In genomic region chr22:46090051-46090591, GRCh38 we compare ENCODE assay signal across 15 cellular contexts.
DNase-seq lines count a peak whose midpoint lies in the region; ATAC-seq, FAIRE-seq and TF ChIP-seq lines count a peak whose summit lies in the region.
"Had no signal": no experiment of that assay in that cellular context is flagged by ENCODE, and none has a peak within 500 bp of the region (broad histone marks: within the 10 kb centered on the region; RNA-seq: fewer than 3 reads in every experiment).

No MANE protein-coding gene starts in this region.

- H3K36me3 Mint-ChIP-seq in CD14-positive monocyte, result peaks cover 32 to 60% of the 10 kb centered on the region in 2 donors
- H3K36me3 Mint-ChIP-seq: activated naive CD8-positive, alpha-beta T cell treated with anti-CD3 and anti-CD28 coated beads, Interleukin-2, amount 10 ng/mL, durations not matched to agents 7 days and 5 days; stimulated activated memory B cell treated with anti-CD40 and anti-IgM and Interleukin-4, amounts not matched to agents 10 μg/mL and 1 μg/mL and 100 μg/mL, for 72 hours had no signal

- no peak for TF ChIP-seq POLR2A in gastroesophageal sphincter (IDR thresholded peaks at IDR 0.05)

- H3K4me3 Mint-ChIP-seq in CD14-positive monocyte, result no peak overlapping the region
- H3K4me3 Mint-ChIP-seq: activated B cell treated with CpG ODN at 0.5 μM for 24 hours; activated naive CD8-positive, alpha-beta T cell treated with anti-CD3 and anti-CD28 coated beads, Interleukin-2, amount 10 ng/mL, durations not matched to agents 7 days and 5 days; CD8-positive, alpha-beta memory T cell; stimulated activated memory B cell treated with anti-CD40 and anti-IgM and Interleukin-4, amounts not matched to agents 10 μg/mL and 1 μg/mL and 100 μg/mL, for 72 hours had no signal

- H3K36me3 ChIP-seq in WERI-Rb-1, result no peaks in the 10 kb centered on the region; the same call in 1 of the 2 replicates
- peaks cover 0 to 47% of the 10 kb centered on the region in 2 donors for H3K36me3 ChIP-seq in gastroesophageal sphincter
- peaks cover 0 to 22% (median 21%) of the 10 kb centered on the region in 3 donors for H3K36me3 ChIP-seq in pancreas

- H3K9me3 ChIP-seq in WERI-Rb-1 (ENCODE audit: severe bottlenecking) (no peaks in the 10 kb centered on the region), gastroesophageal sphincter (no peaks in the 10 kb centered on the region), pancreas (no peaks in the 10 kb centered on the region)

- H3K4me3 ChIP-seq in WERI-Rb-1 (ENCODE audit: low read depth, low read length) (no peak overlapping the region), gastroesophageal sphincter (peak overlapping the region in 1 of 2 donors; percentile 40), pancreas (no peak overlapping the region)
- H3K4me3 ChIP-seq: GM12878, hepatocyte had no signal

- no peak for FAIRE-seq in pancreas (lab: Jason Lieb, UNC)
- FAIRE-seq: GM12878 had no signal

- H3K4me1 Mint-ChIP-seq in CD14-positive monocyte, result no peaks in the 10 kb centered on the region
- H3K4me1 Mint-ChIP-seq: activated B cell treated with CpG ODN at 0.5 μM for 24 hours had no signal

- intact Hi-C loops in CD14-positive monocyte (cut with micrococcal nuclease) (no loop called here), pancreas (cut with DNase I) (no loop called here)

- WGBS in gastroesophageal sphincter (ENCODE audit: low coverage in 1 of 2), 2 donors, result 90% methylated on average over 2 of the region's 22 CpGs; no CpG with 5 or more reads in 1 of the 2 donors
- 12 to 13% methylated on average over 21 to 22 of the region's 22 CpGs for WGBS in pancreas, 2 donors

- ATAC-seq in gastroesophageal sphincter, result no peak
- ATAC-seq in pancreas, result peak; percentile 45 to 57 (median 48)
- ATAC-seq in HG03469 (IDR thresholded peaks at IDR 0.05; ENCODE audit: unreplicated experiment), result no peak
- no peak for ATAC-seq in HG02870 (IDR thresholded peaks at IDR 0.05; ENCODE audit: unreplicated experiment)
- no peak for ATAC-seq in HG03432 (IDR thresholded peaks at IDR 0.05; ENCODE audit: unreplicated experiment)
- ATAC-seq: GM12878; stimulated activated memory B cell treated with anti-CD40 and anti-IgM and Interleukin-4, amounts not matched to agents 10 μg/mL and 1 μg/mL and 100 μg/mL, for 72 hours had no signal

- H3K9me3 Mint-ChIP-seq in CD14-positive monocyte, result no peaks in the 10 kb centered on the region
- H3K9me3 Mint-ChIP-seq: activated B cell treated with CpG ODN at 0.5 μM for 24 hours; activated naive CD8-positive, alpha-beta T cell treated with anti-CD3 and anti-CD28 coated beads, Interleukin-2, amount 10 ng/mL, durations not matched to agents 7 days and 5 days; CD8-positive, alpha-beta memory T cell; stimulated activated memory B cell treated with anti-CD40 and anti-IgM and Interleukin-4, amounts not matched to agents 10 μg/mL and 1 μg/mL and 100 μg/mL, for 72 hours had no signal

- no peaks in the 10 kb centered on the region for H3K27me3 Mint-ChIP-seq in CD14-positive monocyte (ENCODE audit: low read depth in 3 of 3)
- H3K27me3 Mint-ChIP-seq: activated B cell treated with CpG ODN at 0.5 μM for 24 hours; activated naive CD8-positive, alpha-beta T cell treated with anti-CD3 and anti-CD28 coated beads, Interleukin-2, amount 10 ng/mL, durations not matched to agents 7 days and 5 days; CD8-positive, alpha-beta memory T cell; stimulated activated memory B cell treated with anti-CD40 and anti-IgM and Interleukin-4, amounts not matched to agents 10 μg/mL and 1 μg/mL and 100 μg/mL, for 72 hours had no signal

- peaks cover 3 to 100% (median 92%) of the 10 kb centered on the region in 3 donors for H3K4me1 ChIP-seq in gastroesophageal sphincter
- H3K4me1 ChIP-seq in pancreas, result peaks cover 64 to 72% (median 72%) of the 10 kb centered on the region in 3 donors

- TF ChIP-seq CTCF in CD14-positive monocyte (IDR thresholded peaks at IDR 0.05), result no peak
- no peak for TF ChIP-seq CTCF in WERI-Rb-1 (IDR thresholded peaks at IDR 0.05; ENCODE audit: low read depth, low read length)
- no peak for TF ChIP-seq CTCF in gastroesophageal sphincter (IDR thresholded peaks at IDR 0.05)
- TF ChIP-seq CTCF in pancreas (IDR thresholded peaks at IDR 0.05), result no peak

- no peak for TF ChIP-seq EP300 in gastroesophageal sphincter (IDR thresholded peaks at IDR 0.05)

- H3K27me3 ChIP-seq in WERI-Rb-1 (ENCODE audit: insufficient read depth, low read depth, severe bottlenecking) (no peaks in the 10 kb centered on the region), gastroesophageal sphincter (no peaks in the 10 kb centered on the region), pancreas (no peaks in the 10 kb centered on the region)
- H3K27me3 ChIP-seq: hepatocyte had no signal

- H3K27ac Mint-ChIP-seq in CD14-positive monocyte, result peak overlapping the region in 4 of 7 donors; percentile 15 to 73 (median 26)
- H3K27ac Mint-ChIP-seq: activated B cell treated with CpG ODN at 0.5 μM for 24 hours; activated naive CD8-positive, alpha-beta T cell treated with anti-CD3 and anti-CD28 coated beads, Interleukin-2, amount 10 ng/mL, durations not matched to agents 7 days and 5 days; stimulated activated memory B cell treated with anti-CD40 and anti-IgM and Interleukin-4, amounts not matched to agents 10 μg/mL and 1 μg/mL and 100 μg/mL, for 72 hours had no signal

- DNase-seq in CD14-positive monocyte (ENCODE audit: low spot score), result no peak
- DNase-seq in WERI-Rb-1, result peak; percentile 54
- DNase-seq in pancreas, result peak; percentile 81 to 94 (median 88)
- no peak for DNase-seq in LoVo (ENCODE audit: low spot score)
- DNase-seq: activated B cell treated with CpG ODN at 0.5 μM for 24 hours; activated naive CD8-positive, alpha-beta T cell treated with anti-CD3 and anti-CD28 coated beads, Interleukin-2, amount 10 ng/mL, durations not matched to agents 7 days and 5 days; CD8-positive, alpha-beta memory T cell; NK-92 treated with Interleukin-12 subunit alpha and Interleukin-12 subunit beta, amount 100 ng/mL, for 24 hours had no signal

- H3K27ac ChIP-seq in WERI-Rb-1 (peak overlapping the region; percentile 33), gastroesophageal sphincter (peak overlapping the region; percentile 54 to 99 (median 98)), pancreas (peak overlapping the region; percentile 69 to 97 (median 86))
- H3K27ac ChIP-seq: hepatocyte had no signal

Comparison
In these comparisons a context has a peak if more than half of its experiments do, and no peak if none do; other contexts are left out.
1. DNase-seq: peak in WERI-Rb-1 (single experiment) and pancreas (6 of 6); none in CD14-positive monocyte (single experiment) and LoVo (single experiment).
2. H3K27ac ChIP-seq: peak in every context shown above with its lines; median percentile 98 in gastroesophageal sphincter; 86 in pancreas; 33 in WERI-Rb-1.
3. ATAC-seq: peak in pancreas (4 of 4); none in gastroesophageal sphincter (single experiment), HG03469 (single experiment), HG02870 (single experiment) and HG03432 (single experiment).